In genomic region chr11:75449271-75449670, GRCh38 we compare ENCODE assay signal across 37 cellular contexts. TPM values are rescaled to one million over a fixed set of nuclear protein-coding genes. Genes with fewer than 3 reads are reported as not detected.
"Had no signal": no experiment of that assay in that cellular context is flagged by ENCODE, and none has a peak within 500 bp of the region (broad histone marks: within the 10 kb centered on the region; RNA-seq: fewer than 3 reads in every experiment).

No MANE protein-coding gene starts in this region.

- DNase-seq: activated B cell treated with CpG ODN at 0.5 μM for 24 hours; activated CD4-positive, alpha-beta memory T cell treated with anti-CD3 and anti-CD28 coated beads for 36 hours; activated CD4-positive, alpha-beta T cell treated with anti-CD3 and anti-CD28 coated beads for 4 hours; activated CD4-positive, alpha-beta T cell treated with anti-CD3 and anti-CD28 coated beads, Interleukin-2, amount 10 ng/mL, durations not matched to agents 24 days and 14 days; activated CD4-positive, alpha-beta T cell treated with anti-CD3 and anti-CD28 coated beads, Interleukin-2, amount 50 U/mL, for 1 hour; activated CD4-positive, alpha-beta T cell treated with anti-CD3 and anti-CD28 coated beads, Interleukin-2, amount 50 U/mL, for 4 hours; activated CD4-positive, CD25-positive, alpha-beta regulatory T cell treated with anti-CD3 and anti-CD28 coated beads, Interleukin-2, amount 50 U/mL, for 72 hours; activated CD8-positive, alpha-beta memory T cell treated with anti-CD3 and anti-CD28 coated beads, Interleukin-2, amount 50 U/mL, for 4 hours; activated CD8-positive, alpha-beta T cell treated with anti-CD3 and anti-CD28 coated beads for 36 hours; activated effector memory CD4-positive, alpha-beta T cell treated with anti-CD3 and anti-CD28 coated beads, Interleukin-2, amount 50 U/mL, for 16 hours; activated gamma-delta T cell treated with Interleukin-2 at 50 U/mL for 16 hours; activated naive CD4-positive, alpha-beta T cell; activated naive CD4-positive, alpha-beta T cell treated with anti-CD3 and anti-CD28 coated beads for 36 hours; activated naive CD8-positive, alpha-beta T cell treated with anti-CD3 and anti-CD28 coated beads, Interleukin-2, amount 10 ng/mL, durations not matched to agents 7 days and 5 days; activated naive CD8-positive, alpha-beta T cell treated with anti-CD3 and anti-CD28 coated beads, Interleukin-2, amount 50 U/mL, for 24 hours; activated T-cell treated with anti-CD3 and anti-CD28 coated beads for 4 hours; activated T-cell treated with anti-CD3 and anti-CD28 coated beads, Interleukin-2, amount 50 U/mL, for 1 hour; activated T-cell treated with anti-CD3 and anti-CD28 coated beads, Interleukin-2, amount 50 U/mL, for 4 hours; activated T-cell treated with anti-CD3 and anti-CD28 coated beads, Interleukin-2, amount 50 U/mL, for 72 hours; amygdala; anterior cingulate cortex; caudate nucleus; cerebellar nuclear complex; T-helper 1 cell; T-helper 2 cell; T-helper 9 cell had no signal

- H3K4me3 ChIP-seq: ascending aorta, cardiac muscle cell had no signal

- H3K9me3 Mint-ChIP-seq: activated B cell treated with CpG ODN at 0.5 μM for 24 hours; activated CD4-positive, alpha-beta memory T cell treated with anti-CD3 and anti-CD28 coated beads for 36 hours; activated CD4-positive, alpha-beta T cell treated with anti-CD3 and anti-CD28 coated beads, Interleukin-2, amount 10 ng/mL, durations not matched to agents 24 days and 14 days; activated CD8-positive, alpha-beta T cell treated with anti-CD3 and anti-CD28 coated beads for 36 hours; activated naive CD4-positive, alpha-beta T cell treated with anti-CD3 and anti-CD28 coated beads for 36 hours; activated naive CD4-positive, alpha-beta T cell treated with anti-CD3 and anti-CD28 coated beads, Interleukin-2, amount 50 U/mL, for 24 hours; activated naive CD8-positive, alpha-beta T cell treated with anti-CD3 and anti-CD28 coated beads, Interleukin-2, amount 10 ng/mL, durations not matched to agents 7 days and 5 days; activated naive CD8-positive, alpha-beta T cell treated with anti-CD3 and anti-CD28 coated beads, Interleukin-2, amount 50 U/mL, for 24 hours; activated T-cell treated with anti-CD3 and anti-CD28 coated beads, Interleukin-2, amount 50 U/mL, for 4 hours; activated T-cell treated with anti-CD3 and anti-CD28 coated beads, Interleukin-2, amount 50 U/mL, for 72 hours; activated T-helper 1 cell treated with anti-CD3 and anti-CD28 coated beads, Interleukin-12 subunit alpha, Interleukin-12 subunit beta, Interleukin-2, Interleukin-4 antibody, amounts not matched to agents 30 ng/mL and 10 ng/mL and 1 ng/mL, durations not matched to agents 14 hours and 24 hours and 36 hours; activated T-helper 17 cell treated with anti-CD3 and anti-CD28 coated beads, Interleukin-2, amount 50 U/mL, for 72 hours; central memory CD8-positive, alpha-beta T cell; T-helper 1 cell treated with Interleukin-12 subunit alpha and Interleukin-12 subunit beta and Interleukin-4 antibody, amounts not matched to agents 30 μg/mL and 1 μg/mL, for 36 hours; T-helper 2 cell treated with Interferon-gamma antibody and Interleukin-4, amounts not matched to agents 5 μg/mL and 100 μg/mL, for 36 hours had no signal

- H3K27me3 ChIP-seq: ascending aorta had no signal

- H3K27ac ChIP-seq: ascending aorta, cardiac muscle cell, VCaP had no signal

- H3K9me3 ChIP-seq: ascending aorta had no signal

- H3K36me3 Mint-ChIP-seq: activated naive CD8-positive, alpha-beta T cell; activated naive CD8-positive, alpha-beta T cell treated with anti-CD3 and anti-CD28 coated beads, Interleukin-2, amount 10 ng/mL, durations not matched to agents 7 days and 5 days; brain had no signal

- H3K27me3 Mint-ChIP-seq: activated B cell treated with CpG ODN at 0.5 μM for 24 hours; activated CD4-positive, alpha-beta memory T cell treated with anti-CD3 and anti-CD28 coated beads for 36 hours; activated CD8-positive, alpha-beta T cell treated with anti-CD3 and anti-CD28 coated beads for 36 hours; activated naive CD4-positive, alpha-beta T cell treated with anti-CD3 and anti-CD28 coated beads, Interleukin-2, amount 50 U/mL, for 24 hours; activated naive CD8-positive, alpha-beta T cell; activated naive CD8-positive, alpha-beta T cell treated with anti-CD3 and anti-CD28 coated beads, Interleukin-2, amount 10 ng/mL, durations not matched to agents 7 days and 5 days; activated naive CD8-positive, alpha-beta T cell treated with anti-CD3 and anti-CD28 coated beads, Interleukin-2, amount 50 U/mL, for 24 hours; activated T-helper 17 cell treated with anti-CD3 and anti-CD28 coated beads, Interleukin-2, amount 50 U/mL, for 72 hours; central memory CD8-positive, alpha-beta T cell had no signal

- H3K4me1 Mint-ChIP-seq: activated B cell treated with CpG ODN at 0.5 μM for 24 hours; activated CD4-positive, alpha-beta T cell treated with anti-CD3 and anti-CD28 coated beads, Interleukin-2, amount 10 ng/mL, durations not matched to agents 24 days and 14 days; activated naive CD4-positive, alpha-beta T cell treated with anti-CD3 and anti-CD28 coated beads, Interleukin-2, amount 50 U/mL, for 24 hours; activated naive CD8-positive, alpha-beta T cell treated with anti-CD3 and anti-CD28 coated beads, Interleukin-2, amount 10 ng/mL, durations not matched to agents 7 days and 5 days; activated naive CD8-positive, alpha-beta T cell treated with anti-CD3 and anti-CD28 coated beads, Interleukin-2, amount 50 U/mL, for 24 hours; activated T-helper 17 cell treated with anti-CD3 and anti-CD28 coated beads, Interleukin-2, amount 50 U/mL, for 72 hours had no signal

- H3K36me3 ChIP-seq: ascending aorta, cardiac muscle cell had no signal

- H3K4me3 Mint-ChIP-seq: activated B cell treated with CpG ODN at 0.5 μM for 24 hours; activated CD4-positive, alpha-beta memory T cell treated with anti-CD3 and anti-CD28 coated beads for 36 hours; activated CD4-positive, alpha-beta T cell treated with anti-CD3 and anti-CD28 coated beads, Interleukin-2, amount 10 ng/mL, durations not matched to agents 24 days and 14 days; activated CD8-positive, alpha-beta T cell treated with anti-CD3 and anti-CD28 coated beads for 36 hours; activated naive CD4-positive, alpha-beta T cell treated with anti-CD3 and anti-CD28 coated beads for 36 hours; activated naive CD4-positive, alpha-beta T cell treated with anti-CD3 and anti-CD28 coated beads, Interleukin-2, amount 50 U/mL, for 24 hours; activated naive CD8-positive, alpha-beta T cell; activated naive CD8-positive, alpha-beta T cell treated with anti-CD3 and anti-CD28 coated beads, Interleukin-2, amount 10 ng/mL, durations not matched to agents 7 days and 5 days; activated naive CD8-positive, alpha-beta T cell treated with anti-CD3 and anti-CD28 coated beads, Interleukin-2, amount 50 U/mL, for 24 hours; activated T-cell treated with anti-CD3 and anti-CD28 coated beads, Interleukin-2, amount 50 U/mL, for 4 hours; activated T-cell treated with anti-CD3 and anti-CD28 coated beads, Interleukin-2, amount 50 U/mL, for 72 hours; activated T-helper 1 cell treated with anti-CD3 and anti-CD28 coated beads, Interleukin-12 subunit alpha, Interleukin-12 subunit beta, Interleukin-2, Interleukin-4 antibody, amounts not matched to agents 30 ng/mL and 10 ng/mL and 1 ng/mL, durations not matched to agents 14 hours and 24 hours and 36 hours; activated T-helper 17 cell treated with anti-CD3 and anti-CD28 coated beads, Interleukin-2, amount 50 U/mL, for 72 hours; brain; central memory CD8-positive, alpha-beta T cell; T-helper 1 cell treated with Interleukin-12 subunit alpha and Interleukin-12 subunit beta and Interleukin-4 antibody, amounts not matched to agents 30 μg/mL and 1 μg/mL, for 36 hours; T-helper 2 cell treated with Interferon-gamma antibody and Interleukin-4, amounts not matched to agents 5 μg/mL and 100 μg/mL, for 36 hours had no signal

- H3K27ac Mint-ChIP-seq: activated B cell treated with CpG ODN at 0.5 μM for 24 hours; activated CD4-positive, alpha-beta memory T cell treated with anti-CD3 and anti-CD28 coated beads for 36 hours; activated CD4-positive, alpha-beta T cell treated with anti-CD3 and anti-CD28 coated beads, Interleukin-2, amount 10 ng/mL, durations not matched to agents 24 days and 14 days; activated CD8-positive, alpha-beta T cell treated with anti-CD3 and anti-CD28 coated beads for 36 hours; activated naive CD4-positive, alpha-beta T cell treated with anti-CD3 and anti-CD28 coated beads for 36 hours; activated naive CD4-positive, alpha-beta T cell treated with anti-CD3 and anti-CD28 coated beads, Interleukin-2, amount 50 U/mL, for 24 hours; activated naive CD8-positive, alpha-beta T cell; activated naive CD8-positive, alpha-beta T cell treated with anti-CD3 and anti-CD28 coated beads, Interleukin-2, amount 10 ng/mL, durations not matched to agents 7 days and 5 days; activated naive CD8-positive, alpha-beta T cell treated with anti-CD3 and anti-CD28 coated beads, Interleukin-2, amount 50 U/mL, for 24 hours; activated T-cell treated with anti-CD3 and anti-CD28 coated beads, Interleukin-2, amount 50 U/mL, for 72 hours; activated T-helper 1 cell treated with anti-CD3 and anti-CD28 coated beads, Interleukin-12 subunit alpha, Interleukin-12 subunit beta, Interleukin-2, Interleukin-4 antibody, amounts not matched to agents 30 ng/mL and 10 ng/mL and 1 ng/mL, durations not matched to agents 14 hours and 24 hours and 36 hours; activated T-helper 17 cell treated with anti-CD3 and anti-CD28 coated beads, Interleukin-2, amount 50 U/mL, for 72 hours; brain; T-helper 1 cell treated with Interleukin-12 subunit alpha and Interleukin-12 subunit beta and Interleukin-4 antibody, amounts not matched to agents 30 μg/mL and 1 μg/mL, for 36 hours; T-helper 2 cell treated with Interferon-gamma antibody and Interleukin-4, amounts not matched to agents 5 μg/mL and 100 μg/mL, for 36 hours had no signal

- ATAC-seq: activated CD8-positive, alpha-beta T cell treated with anti-CD3 and anti-CD28 coated beads for 36 hours; activated naive CD8-positive, alpha-beta T cell treated with anti-CD3 and anti-CD28 coated beads, Interleukin-2, amount 50 U/mL, for 24 hours; activated T-cell treated with anti-CD3 and anti-CD28 coated beads, Interleukin-2, amount 50 U/mL, for 4 hours; activated T-cell treated with anti-CD3 and anti-CD28 coated beads, Interleukin-2, amount 50 U/mL, for 72 hours; activated T-helper 17 cell treated with anti-CD3 and anti-CD28 coated beads, Interleukin-2, amount 50 U/mL, for 72 hours had no signal

RNA-seq across cellular contexts. Expression of gene KLHL35, which starts 16.3 kb away (rescaled TPM):
- total RNA-seq: ascending aorta had no signal
